ENCODE assay signal across 8 cellular contexts in the genomic region with DNA sequence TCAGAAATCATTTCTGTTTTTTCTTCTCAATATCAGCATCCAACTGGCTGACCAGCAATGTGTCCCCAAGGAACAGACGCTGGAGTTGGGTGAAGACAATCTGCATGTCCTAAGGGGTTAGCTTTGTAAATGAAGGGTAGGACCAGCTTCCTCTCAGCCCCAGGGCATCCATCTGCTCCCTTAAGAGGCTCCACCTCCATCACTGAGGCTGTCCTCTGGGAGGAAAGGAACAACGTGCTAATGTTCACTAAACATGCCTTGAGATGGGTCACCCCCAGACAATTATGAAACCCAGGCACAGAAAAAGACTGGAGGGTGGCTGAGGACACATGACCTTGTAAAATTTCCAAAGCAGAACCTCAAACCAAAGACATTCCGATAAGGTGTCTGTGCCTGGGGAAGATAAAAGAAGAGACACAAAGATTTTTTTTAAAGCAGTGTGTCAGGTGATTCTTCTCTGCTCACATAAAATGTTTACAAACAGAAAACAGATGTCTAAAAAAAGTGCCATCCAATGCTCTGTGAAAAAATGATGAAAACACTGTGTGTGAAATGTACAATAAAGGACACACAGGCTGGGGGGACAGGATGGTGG. TPM values are rescaled to one million over a fixed set of nuclear protein-coding genes. Genes with fewer than 3 reads are reported as not detected.
A peak's percentile ranks its signal among the peaks of the same experiment; 100 is the strongest.
DNase-seq lines count a peak whose midpoint lies in the region; ATAC-seq and TF ChIP-seq lines count a peak whose summit lies in the region.

No MANE protein-coding gene starts in this region.

- peak overlapping the region; percentile 73 for H3K4me3 ChIP-seq in HUES6 (ENCODE audit: low read depth, low read length)
- peak overlapping the region; percentile 87 for H3K4me3 ChIP-seq in brain microvascular endothelial cell (ENCODE audit: low read depth, low read length)
- H3K4me3 ChIP-seq in mucosa of stomach (ENCODE audit: low read length): peak overlapping the region; percentile 61
- no peak overlapping the region for H3K4me3 ChIP-seq in colonic mucosa

- DNase-seq in AG08395 (ENCODE audit: low spot score) (peak; percentile 3), brain microvascular endothelial cell (no peak), germinal center (ENCODE audit: low spot score) (no peak), NCI-H526 treated with DMSO at 0.1 percent for 48 hours (lab: John Stamatoyannopoulos, UW) (no peak), colonic mucosa (no peak)

- no peak for ATAC-seq in HG02759 (IDR thresholded peaks at IDR 0.05; ENCODE audit: unreplicated experiment)

- H3K9me3 ChIP-seq in HUES6 (ENCODE audit: control insufficient read depth, insufficient read depth, low read depth, low read length): no peaks in the 10 kb centered on the region; the same call in 1 of the 2 replicates
- no peaks in the 10 kb centered on the region for H3K9me3 ChIP-seq in mucosa of stomach (ENCODE audit: control insufficient read depth, low read length)
- H3K9me3 ChIP-seq in colonic mucosa: no peaks in the 10 kb centered on the region

- H3K4me1 ChIP-seq in HUES6 (ENCODE audit: control insufficient read depth, insufficient read depth, low read length) (peaks cover 17% of the 10 kb centered on the region), mucosa of stomach (ENCODE audit: control insufficient read depth, insufficient read depth, low read length) (peaks cover 23% of the 10 kb centered on the region), colonic mucosa (no peaks in the 10 kb centered on the region)

- intact Hi-C loops in colonic mucosa (cut with DNase I): loop anchor here (10.0 kb wide), 2 partner anchors 105 to 125 kb away; a partner anchor contains a TSS

- H3K9ac ChIP-seq in HUES6 (ENCODE audit: low read length): peak overlapping the region; percentile 56
- H3K9ac ChIP-seq in mucosa of stomach (ENCODE audit: low read length): peak overlapping the region; percentile 78
- peak overlapping the region in 1 of 2 donors; percentile 87 for H3K9ac ChIP-seq in colonic mucosa (ENCODE audit: low read depth in 2 of 2, low read length in 2 of 2)

- TF ChIP-seq CTCF in brain microvascular endothelial cell (IDR thresholded peaks at IDR 0.05; ENCODE audit: low read depth, low read length, missing control alignments) (no peak), colonic mucosa (IDR thresholded peaks at IDR 0.05) (no peak)

- H3K27me3 ChIP-seq in HUES6 (ENCODE audit: control insufficient read depth, insufficient read depth, low read length): no peaks in the 10 kb centered on the region
- no peaks in the 10 kb centered on the region for H3K27me3 ChIP-seq in brain microvascular endothelial cell (replicated peaks)
- H3K27me3 ChIP-seq in mucosa of stomach (ENCODE audit: control insufficient read depth, insufficient read depth, low read length): no peaks in the 10 kb centered on the region
- no peaks in the 10 kb centered on the region for H3K27me3 ChIP-seq in colonic mucosa

- in situ Hi-C loops in brain microvascular endothelial cell (cut with HindIII; ENCODE audit: low pct_ligation_motif_present, low sequenced_read_pairs): no loop called here

- H3K36me3 ChIP-seq in HUES6 (ENCODE audit: control insufficient read depth, insufficient read depth, low read length): peaks cover 17% of the 10 kb centered on the region; the same call in 1 of the 2 replicates
- peaks cover 3% of the 10 kb centered on the region for H3K36me3 ChIP-seq in brain microvascular endothelial cell (replicated peaks)
- no peaks in the 10 kb centered on the region for H3K36me3 ChIP-seq in mucosa of stomach (ENCODE audit: control insufficient read depth, insufficient read depth, low read length)
- no peaks in the 10 kb centered on the region for H3K36me3 ChIP-seq in colonic mucosa

- H3K27ac ChIP-seq in HUES6 (ENCODE audit: low read depth, low read length) (no peak overlapping the region; the same call in 1 of the 2 replicates), brain microvascular endothelial cell (no peak overlapping the region), colonic mucosa (no peak overlapping the region)

RNA-seq across cellular contexts. Expression of a gene that starts 37.6 kb away (rescaled TPM):
- total RNA-seq in colonic mucosa: 10 to 100 TPM; 31.6 to 43.2 TPM

RNA-seq across cellular contexts. Expression of a gene that starts 46.5 kb away (rescaled TPM):
- total RNA-seq in colonic mucosa: not detected
